Comparison of ENCODE assay signal across 9 cellular contexts in genomic region chr2:173077506-173078177, GRCh38. TPM values are rescaled to one million over a fixed set of nuclear protein-coding genes. Genes with fewer than 3 reads are reported as not detected.
DNase-seq lines count a peak whose midpoint lies in the region; ATAC-seq and TF ChIP-seq lines count a peak whose summit lies in the region.
"Had no signal": no experiment of that assay in that cellular context is flagged by ENCODE, and none has a peak within 500 bp of the region (broad histone marks: within the 10 kb centered on the region; RNA-seq: fewer than 3 reads in every experiment).

No MANE protein-coding gene starts in this region.

- intact Hi-C loops in activated B cell treated with CpG ODN at 0.5 μM for 24 hours (cut with micrococcal nuclease): loop anchor here (5.0 kb wide), 1 partner anchor 280 kb away; no protein-coding TSS in a partner anchor

- H3K79me2 ChIP-seq in hepatocyte: peaks cover 61% of the 10 kb centered on the region

- H3K9me2 ChIP-seq in hepatocyte (replicated peaks; ENCODE audit: insufficient read depth): no peaks in the 10 kb centered on the region

- H3K9me3 ChIP-seq in hepatocyte (ENCODE audit: low read depth) (no peaks in the 10 kb centered on the region), tibial nerve (no peaks in the 10 kb centered on the region)

- H2AFZ ChIP-seq in hepatocyte: no peak overlapping the region

- DNase-seq in activated T-cell treated with anti-CD3 and anti-CD28 coated beads, Interleukin-2, amount 50 U/mL, for 24 hours: no peak
- no peak for DNase-seq in activated T-cell treated with anti-CD3 and anti-CD28 coated beads, Interleukin-2, amount 50 U/mL, for 1 hour
- no peak for DNase-seq in activated B cell treated with CpG ODN at 0.5 μM for 24 hours
- no peak for DNase-seq in hepatocyte (ENCODE audit: low spot score)
- no peak for DNase-seq in tibial nerve (ENCODE audit: low spot score in 2 of 2)
- DNase-seq in GM10248 (ENCODE audit: extremely low spot score): no peak
- DNase-seq in NCI-H146 (lab: John Stamatoyannopoulos, UW): no peak
- DNase-seq: effector CD4-positive, alpha-beta T cell had no signal

- no peak for TF ChIP-seq EP300 in tibial nerve (IDR thresholded peaks at IDR 0.05)

- peak overlapping the region; percentile 79 for H3K4me3 Mint-ChIP-seq in activated T-cell treated with anti-CD3 and anti-CD28 coated beads, Interleukin-2, amount 50 U/mL, for 24 hours
- peak overlapping the region; percentile 89 for H3K4me3 Mint-ChIP-seq in activated B cell treated with CpG ODN at 0.5 μM for 24 hours

- peak overlapping the region; percentile 86 for H3K4me2 ChIP-seq in hepatocyte

- ATAC-seq in activated B cell treated with CpG ODN at 0.5 μM for 24 hours (ENCODE audit: low read depth) (no peak), HG02588 (IDR thresholded peaks at IDR 0.05; ENCODE audit: unreplicated experiment) (no peak)

- H3K4me1 ChIP-seq in hepatocyte (ENCODE audit: insufficient read depth) (no peaks in the 10 kb centered on the region), tibial nerve (peaks cover 0 to 19% (median 5%) of the 10 kb centered on the region in 4 donors)

- CTCF ChIA-PET in activated B cell treated with CpG ODN at 0.5 μM for 24 hours (lab: Charles Lee): no interaction called here
- CTCF ChIA-PET in GM10248 (lab: Yijun Ruan, JAX): interaction anchor here (0.7 to 7.3 kb wide), 7 partner anchors 14 to 138 kb away, joined by 3 to 37 read pairs (median 4); no protein-coding TSS in a partner anchor

- H3K27ac Mint-ChIP-seq in activated T-cell treated with anti-CD3 and anti-CD28 coated beads, Interleukin-2, amount 50 U/mL, for 24 hours: no peak overlapping the region
- no peak overlapping the region for H3K27ac Mint-ChIP-seq in activated B cell treated with CpG ODN at 0.5 μM for 24 hours

- H3K36me3 Mint-ChIP-seq in activated T-cell treated with anti-CD3 and anti-CD28 coated beads, Interleukin-2, amount 50 U/mL, for 24 hours (ENCODE audit: low read depth): no peaks in the 10 kb centered on the region
- no peaks in the 10 kb centered on the region for H3K36me3 Mint-ChIP-seq in activated B cell treated with CpG ODN at 0.5 μM for 24 hours (ENCODE audit: low read depth)

- peaks cover 26% of the 10 kb centered on the region for H3K4me1 Mint-ChIP-seq in activated T-cell treated with anti-CD3 and anti-CD28 coated beads, Interleukin-2, amount 50 U/mL, for 24 hours (ENCODE audit: low read depth)
- peaks cover 13% of the 10 kb centered on the region for H3K4me1 Mint-ChIP-seq in activated B cell treated with CpG ODN at 0.5 μM for 24 hours

- no peak for TF ChIP-seq POLR2A in tibial nerve (IDR thresholded peaks at IDR 0.05)

- 70% methylated on average over 5 of the region's 5 CpGs for WGBS in hepatocyte (ENCODE audit: low lambda C conversion rate, missing lambda C conversion rate)
- 67 to 73% methylated on average over 5 of the region's 5 CpGs for WGBS in tibial nerve, 2 donors

- POLR2A ChIA-PET in activated B cell treated with CpG ODN at 0.5 μM for 24 hours (lab: Charles Lee): interaction anchor here (0.6 kb wide), 1 partner anchor 50 kb away, joined by 4 read pairs; no protein-coding TSS in a partner anchor
- POLR2A ChIA-PET in GM10248 (lab: Yijun Ruan, JAX): interaction anchor here (1.2 kb wide), 1 partner anchor 14 kb away, joined by 3 read pairs; no protein-coding TSS in a partner anchor

- H3K27ac ChIP-seq in hepatocyte (peak overlapping the region; percentile 88), tibial nerve (peak overlapping the region; percentile 88 to 96 (median 93))

- no peaks in the 10 kb centered on the region for H4K20me1 ChIP-seq in hepatocyte (ENCODE audit: insufficient read depth, poor library complexity, severe bottlenecking)

- H3K36me3 ChIP-seq in hepatocyte (replicated peaks; ENCODE audit: insufficient read depth, low read depth) (no peaks in the 10 kb centered on the region), tibial nerve (no peaks in the 10 kb centered on the region)

- peaks cover 61% of the 10 kb centered on the region for H3K27me3 Mint-ChIP-seq in activated T-cell treated with anti-CD3 and anti-CD28 coated beads, Interleukin-2, amount 50 U/mL, for 24 hours
- H3K27me3 Mint-ChIP-seq in activated B cell treated with CpG ODN at 0.5 μM for 24 hours: peaks cover 4% of the 10 kb centered on the region

- no peaks in the 10 kb centered on the region for H3K9me3 Mint-ChIP-seq in activated T-cell treated with anti-CD3 and anti-CD28 coated beads, Interleukin-2, amount 50 U/mL, for 24 hours
- H3K9me3 Mint-ChIP-seq in activated B cell treated with CpG ODN at 0.5 μM for 24 hours: no peaks in the 10 kb centered on the region

- H3K4me3 ChIP-seq in hepatocyte (peak overlapping the region; percentile 57), tibial nerve (peak overlapping the region in 3 of 4 donors; percentile 72 to 89 (median 82))

- no peak for TF ChIP-seq CTCF in activated B cell treated with CpG ODN at 0.5 μM for 24 hours (IDR thresholded peaks at IDR 0.05)
- TF ChIP-seq CTCF in hepatocyte (IDR thresholded peaks at IDR 0.05; ENCODE audit: poor library complexity): no peak
- TF ChIP-seq CTCF in tibial nerve (IDR thresholded peaks at IDR 0.05): no peak
- no peak for TF ChIP-seq CTCF in GM10248 (IDR thresholded peaks at IDR 0.05; ENCODE audit: control extremely low read depth, extremely low read depth, low read depth, missing control alignments)

- H3K27me3 ChIP-seq in hepatocyte (no peaks in the 10 kb centered on the region), tibial nerve (no peaks in the 10 kb centered on the region)

RNA-seq across cellular contexts. Expression of gene MAP3K20, which starts 2.0 kb away (rescaled TPM):
- total RNA-seq in activated B cell treated with CpG ODN at 0.5 μM for 24 hours (8.7 and 9.5 TPM in 2 replicates), hepatocyte (23.3 and 24.0 TPM in 2 replicates), tibial nerve (10 to 100 TPM; 21.9 to 32.6 (median 23.2) TPM)
- 14.1 and 16.5 TPM in 2 replicates for polyA plus RNA-seq in hepatocyte
